Comparison of ENCODE assay signal across 8 cellular contexts in the genomic region with DNA sequence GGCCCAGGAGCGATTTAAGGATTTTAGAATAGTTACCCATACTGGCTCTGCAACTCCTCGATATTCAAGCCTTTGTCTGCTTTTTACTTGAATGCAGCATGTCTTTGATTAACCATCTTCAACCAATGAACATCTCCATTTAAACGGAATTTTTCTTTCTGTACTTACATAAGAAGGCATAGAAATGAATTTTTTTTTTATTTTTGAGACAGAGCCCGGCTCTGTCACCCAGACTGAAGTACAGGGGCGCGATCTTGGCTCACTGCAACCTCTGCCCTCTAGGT. TPM values are rescaled to one million over a fixed set of nuclear protein-coding genes. Genes with fewer than 3 reads are reported as not detected.
A peak's percentile ranks its signal among the peaks of the same experiment; 100 is the strongest.
DNase-seq lines count a peak whose midpoint lies in the region; ATAC-seq and TF ChIP-seq lines count a peak whose summit lies in the region.

No MANE protein-coding gene starts in this region.

- CTCF ChIA-PET in activated CD4-positive, alpha-beta T cell treated with anti-CD3 and anti-CD28 coated beads for 36 hours (lab: Charles Lee), result no interaction called here

- ATAC-seq in activated CD4-positive, alpha-beta T cell treated with anti-CD3 and anti-CD28 coated beads for 36 hours, result no peak
- no peak for ATAC-seq in left lung
- ATAC-seq in GM19455 (IDR thresholded peaks at IDR 0.05; ENCODE audit: unreplicated experiment), result no peak

- H3K36me3 ChIP-seq in left lung, result peaks cover 0 to 13% of the 10 kb centered on the region in 2 donors

- peak overlapping the region; percentile 100 for H3K27ac Mint-ChIP-seq in activated CD4-positive, alpha-beta T cell treated with anti-CD3 and anti-CD28 coated beads for 36 hours

- no peaks in the 10 kb centered on the region for H3K9me3 ChIP-seq in left lung

- POLR2A ChIA-PET in activated CD4-positive, alpha-beta T cell treated with anti-CD3 and anti-CD28 coated beads for 36 hours (lab: Charles Lee), result no interaction called here

- H3K4me3 Mint-ChIP-seq in activated CD4-positive, alpha-beta T cell treated with anti-CD3 and anti-CD28 coated beads for 36 hours, result peak overlapping the region; percentile 82

- H3K4me1 Mint-ChIP-seq in activated CD4-positive, alpha-beta T cell treated with anti-CD3 and anti-CD28 coated beads for 36 hours, result peaks cover 33% of the 10 kb centered on the region

- H3K4me3 ChIP-seq in left lung, result peak overlapping the region; percentile 66 to 71

- H3K27me3 Mint-ChIP-seq in activated CD4-positive, alpha-beta T cell treated with anti-CD3 and anti-CD28 coated beads for 36 hours, result no peaks in the 10 kb centered on the region

- H3K27ac ChIP-seq in angular gyrus (ENCODE audit: low read depth, low read length), result peak overlapping the region; percentile 98
- peak overlapping the region; percentile 88 for H3K27ac ChIP-seq in left lung
- H3K27ac ChIP-seq in temporal lobe (ENCODE audit: low read depth, low read length), result peak overlapping the region; percentile 93

- no peaks in the 10 kb centered on the region for H3K27me3 ChIP-seq in left lung

- no peak for DNase-seq in activated CD4-positive, alpha-beta T cell treated with anti-CD3 and anti-CD28 coated beads for 36 hours
- DNase-seq in activated CD4-positive, alpha-beta T cell treated with anti-CD3 and anti-CD28 coated beads for 1 hour, result no peak
- no peak for DNase-seq in left lung
- no peak for DNase-seq in DMS153 (lab: John Stamatoyannopoulos, UW)
- no peak for DNase-seq in HUDEP-2 (lab: John Stamatoyannopoulos, UW; ENCODE audit: unreplicated experiment in 76 of 76)

- no peak for TF ChIP-seq CTCF in left lung (IDR thresholded peaks at IDR 0.05)

- peaks cover 11 to 30% of the 10 kb centered on the region in 2 donors for H3K4me1 ChIP-seq in left lung

- H3K9me3 Mint-ChIP-seq in activated CD4-positive, alpha-beta T cell treated with anti-CD3 and anti-CD28 coated beads for 36 hours (ENCODE audit: low read depth), result peaks cover 4% of the 10 kb centered on the region

- peaks cover 22% of the 10 kb centered on the region for H3K36me3 Mint-ChIP-seq in activated CD4-positive, alpha-beta T cell treated with anti-CD3 and anti-CD28 coated beads for 36 hours (ENCODE audit: low read depth)

- intact Hi-C loops in activated CD4-positive, alpha-beta T cell treated with anti-CD3 and anti-CD28 coated beads for 36 hours (cut with DNase I, micrococcal nuclease), result loop anchor here (1.0 to 10.0 kb wide), 10 partner anchors 249 to 1745 kb away; a partner anchor contains a TSS
- intact Hi-C loops in left lung (cut with DNase I), result no loop called here

RNA-seq across cellular contexts. Expression of a gene that starts 0.8 kb away (rescaled TPM):
- 10 to 100 TPM; 30.9 to 39.2 TPM for total RNA-seq in activated CD4-positive, alpha-beta T cell treated with anti-CD3 and anti-CD28 coated beads for 36 hours
- total RNA-seq in left lung (10 to 100 TPM; 19.2 to 30.4 TPM), temporal lobe (24.8 TPM)

RNA-seq across cellular contexts. Expression of a gene that starts 41.5 kb away (rescaled TPM):
- not detected for total RNA-seq in activated CD4-positive, alpha-beta T cell treated with anti-CD3 and anti-CD28 coated beads for 36 hours
- total RNA-seq in left lung (not detected), temporal lobe (4.7 TPM)

Comparison
In these comparisons a context has a peak if more than half of its experiments do, and no peak if none do; other contexts are left out.
1. intact Hi-C loops: an anchor here in activated CD4-positive, alpha-beta T cell treated with anti-CD3 and anti-CD28 coated beads for 36 hours (1.0 to 10.0 kb wide); none called in left lung.